8 cellular contexts compared by ENCODE assay signal in the genomic region with DNA sequence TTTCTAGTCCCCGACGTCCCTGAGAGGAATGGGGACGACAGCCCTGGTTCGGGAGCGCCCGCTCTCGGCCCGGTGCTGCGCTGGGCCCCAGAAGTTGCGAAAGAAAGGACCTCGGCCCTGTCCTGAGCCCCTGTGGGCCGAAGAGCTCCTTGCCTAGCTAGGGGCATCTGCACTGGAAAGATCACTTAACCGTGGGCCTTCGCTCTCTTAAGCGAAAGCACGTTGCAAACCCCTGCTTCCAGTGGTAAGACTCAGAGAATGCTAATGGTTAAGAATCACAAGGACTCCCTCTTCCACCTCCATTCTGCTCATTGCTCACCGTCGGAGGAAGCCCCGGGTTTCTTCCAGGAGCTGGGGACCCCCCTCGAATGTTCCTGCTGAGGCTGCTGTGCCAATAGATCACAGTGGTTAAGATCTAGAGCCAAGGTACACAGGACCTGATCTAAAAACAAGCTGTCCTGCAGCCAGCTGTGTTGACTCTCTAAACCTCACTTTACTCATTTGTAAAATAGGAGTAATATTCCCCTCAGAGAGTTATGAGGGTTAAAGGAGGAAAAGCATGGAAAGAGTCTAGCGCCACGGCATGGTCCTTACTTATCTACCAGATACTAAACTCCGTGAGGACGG. TPM values are rescaled to one million over a fixed set of nuclear protein-coding genes. Genes with fewer than 3 reads are reported as not detected.
A peak's percentile ranks its signal among the peaks of the same experiment; 100 is the strongest.
DNase-seq lines count a peak whose midpoint lies in the region; ATAC-seq and TF ChIP-seq lines count a peak whose summit lies in the region.

No MANE protein-coding gene starts in this region.

- H3K27me3 ChIP-seq in Caco-2 (replicated peaks; ENCODE audit: control insufficient read depth, insufficient read depth, low read length) (no peaks in the 10 kb centered on the region), adipocyte (replicated peaks; ENCODE audit: control insufficient read depth, insufficient read depth, low read length) (no peaks in the 10 kb centered on the region), thymus (ENCODE audit: control insufficient read depth, insufficient read depth) (no peaks in the 10 kb centered on the region)

- no peaks in the 10 kb centered on the region for H3K9me3 Mint-ChIP-seq in Caco-2 (ENCODE audit: unreplicated experiment)

- DNase-seq in Caco-2, result no peak
- no peak for DNase-seq in adipocyte (ENCODE audit: low read depth)
- no peak for DNase-seq in left colon
- no peak for DNase-seq in hypothalamus (lab: John Stamatoyannopoulos, UW)
- DNase-seq in GM10248 (ENCODE audit: extremely low spot score), result no peak
- no peak for DNase-seq in activated CD4-positive, alpha-beta T cell treated with anti-CD3 and anti-CD28 coated beads, Interleukin-2, amount 50 U/mL, for 48 hours

- POLR2A ChIA-PET in Caco-2 (lab: Charles Lee) (interaction anchor here (0.6 to 0.7 kb wide), 2 partner anchors 30 to 68 kb away, joined by 5 to 11 read pairs; no protein-coding TSS in a partner anchor), GM10248 (lab: Yijun Ruan, JAX) (no interaction called here)

- 15% methylated on average over 24 of the region's 24 CpGs for WGBS in thymus

- peaks cover 20% of the 10 kb centered on the region for H3K36me3 Mint-ChIP-seq in Caco-2 (ENCODE audit: insufficient read depth, unreplicated experiment)

- H3K27ac Mint-ChIP-seq in Caco-2 (ENCODE audit: unreplicated experiment), result peak overlapping the region; percentile 82

- H3K27me3 Mint-ChIP-seq in Caco-2 (ENCODE audit: insufficient read depth, unreplicated experiment), result peaks cover 2% of the 10 kb centered on the region

- H3K4me1 ChIP-seq in Caco-2 (peaks cover 9% of the 10 kb centered on the region), adipocyte (ENCODE audit: control insufficient read depth, insufficient read depth, low read length) (peaks cover 11% of the 10 kb centered on the region), thymus (ENCODE audit: control insufficient read depth, insufficient read depth, low read length) (peaks cover 11% of the 10 kb centered on the region)

- CTCF ChIA-PET in Caco-2 (lab: Charles Lee) (no interaction called here), GM10248 (lab: Yijun Ruan, JAX) (interaction anchor here (0.7 to 1.7 kb wide), 2 partner anchors 10 to 19 kb away, joined by 3 to 5 read pairs; no protein-coding TSS in a partner anchor)

- peak overlapping the region; percentile 68 for H3K4me3 ChIP-seq in Caco-2 (ENCODE audit: low read depth, low read length)
- peak overlapping the region; percentile 93 for H3K4me3 ChIP-seq in adipocyte (ENCODE audit: low read length)
- peak overlapping the region; percentile 98 for H3K4me3 ChIP-seq in thymus (ENCODE audit: low read length)

- TSS peak; percentile 30 for BruUV-seq in Caco-2 (replicated peaks; lab: Mats Ljungman, UMichigan)

- no peaks in the 10 kb centered on the region; the same call in 1 of the 2 replicates for H3K36me3 ChIP-seq in Caco-2 (ENCODE audit: control insufficient read depth, insufficient read depth, low read length)
- H3K36me3 ChIP-seq in adipocyte (ENCODE audit: control insufficient read depth, insufficient read depth, low read length, severe bottlenecking), result peaks cover 30% of the 10 kb centered on the region
- H3K36me3 ChIP-seq in thymus (ENCODE audit: control insufficient read depth, insufficient read depth), result no peaks in the 10 kb centered on the region

- H3K4me1 Mint-ChIP-seq in Caco-2 (ENCODE audit: low read depth, unreplicated experiment), result peaks cover 6% of the 10 kb centered on the region

- peak; percentile 12 for ATAC-seq in HG02970 (IDR thresholded peaks at IDR 0.05; ENCODE audit: low FRiP score, unreplicated experiment)
- ATAC-seq in left colon, result peak; percentile 16

- intact Hi-C loops in Caco-2 (cut with micrococcal nuclease; ENCODE audit: unreplicated experiment) (loop anchor here (1.0 kb wide), 1 partner anchor 12 kb away; no protein-coding TSS in a partner anchor), left colon (cut with DNase I, micrococcal nuclease) (no loop called here)

- peak overlapping the region; percentile 90 for H3K27ac ChIP-seq in thymus (ENCODE audit: low read depth)

- H3K4me3 Mint-ChIP-seq in Caco-2 (ENCODE audit: unreplicated experiment), result peak overlapping the region; percentile 89

- no peaks in the 10 kb centered on the region for H3K9me3 ChIP-seq in Caco-2
- H3K9me3 ChIP-seq in adipocyte (ENCODE audit: control insufficient read depth, low read length), result no peaks in the 10 kb centered on the region
- H3K9me3 ChIP-seq in thymus (ENCODE audit: control insufficient read depth), result no peaks in the 10 kb centered on the region

- peak overlapping the region; percentile 93 for H3K9ac ChIP-seq in adipocyte (ENCODE audit: low read length)

- TF ChIP-seq CTCF in Caco-2 (IDR thresholded peaks at IDR 0.05; ENCODE audit: insufficient read depth in 1 of 2, low read depth in 1 of 2, low read length in 1 of 2, severe bottlenecking in 1 of 2, unreplicated experiment in 1 of 2) (no peak), GM10248 (IDR thresholded peaks at IDR 0.05; ENCODE audit: control extremely low read depth, extremely low read depth, low read depth, missing control alignments) (no peak)

RNA-seq across cellular contexts. Expression of gene VAMP3, which starts 0.7 kb away (rescaled TPM):
- 71.8 and 77.8 TPM in 2 replicates for total RNA-seq in Caco-2 (2022)
- 100 to 1,000 TPM in 1 of 2 donors, 10 to 100 TPM in 1; 90.9 to 100 TPM for total RNA-seq in left colon
- 55.6 TPM for polyA plus RNA-seq in thymus

RNA-seq across cellular contexts. Expression of gene PER3, which starts 12.3 kb away (rescaled TPM):
- total RNA-seq in Caco-2 (2022) (24.4 and 27.4 TPM in 2 replicates), left colon (1 to 10 TPM; 7.2 to 9.5 TPM)
- polyA plus RNA-seq in thymus, result 4.4 TPM
